Comparison of ENCODE assay signal across 8 cellular contexts in the genomic region with DNA sequence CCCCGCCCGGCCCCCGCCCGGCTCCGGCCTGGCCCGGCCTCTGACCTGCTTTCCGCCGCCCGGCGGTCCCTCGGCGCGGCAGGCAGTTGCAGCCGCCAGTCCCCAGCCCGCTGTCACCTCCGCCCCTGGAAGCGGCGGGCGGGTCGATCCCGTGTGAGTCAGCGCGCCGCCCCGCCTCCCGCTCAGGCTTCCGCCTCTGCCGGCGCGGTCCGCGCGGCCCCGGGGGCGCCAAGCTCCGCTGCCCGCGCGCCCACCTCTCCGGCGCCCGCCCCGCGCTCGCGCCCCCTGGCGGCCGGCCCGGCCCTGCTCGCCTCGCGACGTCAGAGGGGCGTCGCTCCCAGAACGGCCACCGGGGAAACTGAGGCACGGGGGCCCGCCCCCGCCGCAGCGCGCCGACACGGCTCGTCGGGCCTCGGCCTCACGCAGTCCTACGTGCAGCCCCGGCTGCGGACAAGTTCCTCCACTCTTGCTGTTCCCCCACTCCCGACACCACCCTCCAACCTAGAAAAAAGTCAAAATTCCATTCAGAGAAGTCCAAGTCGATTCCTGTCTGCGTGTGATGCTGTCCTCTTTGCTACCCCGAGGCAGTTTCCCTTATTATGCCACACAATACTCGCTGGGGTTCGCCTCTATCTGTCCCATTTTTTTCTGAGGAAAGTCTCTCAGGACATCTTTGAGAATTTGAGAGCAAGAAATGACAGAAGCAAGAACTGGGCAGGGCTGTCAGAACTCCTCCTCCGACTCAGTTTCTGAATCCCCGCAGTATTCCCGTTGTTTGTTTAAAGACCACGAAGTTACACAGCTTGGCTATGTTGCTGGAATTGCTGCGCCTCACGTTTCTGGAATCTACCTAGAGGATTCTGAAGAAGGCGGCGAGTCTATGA. TPM values are rescaled to one million over a fixed set of nuclear protein-coding genes. Genes with fewer than 3 reads are reported as not detected.
DNase-seq lines count a peak whose midpoint lies in the region; ATAC-seq and TF ChIP-seq lines count a peak whose summit lies in the region.

A gene with protein sequence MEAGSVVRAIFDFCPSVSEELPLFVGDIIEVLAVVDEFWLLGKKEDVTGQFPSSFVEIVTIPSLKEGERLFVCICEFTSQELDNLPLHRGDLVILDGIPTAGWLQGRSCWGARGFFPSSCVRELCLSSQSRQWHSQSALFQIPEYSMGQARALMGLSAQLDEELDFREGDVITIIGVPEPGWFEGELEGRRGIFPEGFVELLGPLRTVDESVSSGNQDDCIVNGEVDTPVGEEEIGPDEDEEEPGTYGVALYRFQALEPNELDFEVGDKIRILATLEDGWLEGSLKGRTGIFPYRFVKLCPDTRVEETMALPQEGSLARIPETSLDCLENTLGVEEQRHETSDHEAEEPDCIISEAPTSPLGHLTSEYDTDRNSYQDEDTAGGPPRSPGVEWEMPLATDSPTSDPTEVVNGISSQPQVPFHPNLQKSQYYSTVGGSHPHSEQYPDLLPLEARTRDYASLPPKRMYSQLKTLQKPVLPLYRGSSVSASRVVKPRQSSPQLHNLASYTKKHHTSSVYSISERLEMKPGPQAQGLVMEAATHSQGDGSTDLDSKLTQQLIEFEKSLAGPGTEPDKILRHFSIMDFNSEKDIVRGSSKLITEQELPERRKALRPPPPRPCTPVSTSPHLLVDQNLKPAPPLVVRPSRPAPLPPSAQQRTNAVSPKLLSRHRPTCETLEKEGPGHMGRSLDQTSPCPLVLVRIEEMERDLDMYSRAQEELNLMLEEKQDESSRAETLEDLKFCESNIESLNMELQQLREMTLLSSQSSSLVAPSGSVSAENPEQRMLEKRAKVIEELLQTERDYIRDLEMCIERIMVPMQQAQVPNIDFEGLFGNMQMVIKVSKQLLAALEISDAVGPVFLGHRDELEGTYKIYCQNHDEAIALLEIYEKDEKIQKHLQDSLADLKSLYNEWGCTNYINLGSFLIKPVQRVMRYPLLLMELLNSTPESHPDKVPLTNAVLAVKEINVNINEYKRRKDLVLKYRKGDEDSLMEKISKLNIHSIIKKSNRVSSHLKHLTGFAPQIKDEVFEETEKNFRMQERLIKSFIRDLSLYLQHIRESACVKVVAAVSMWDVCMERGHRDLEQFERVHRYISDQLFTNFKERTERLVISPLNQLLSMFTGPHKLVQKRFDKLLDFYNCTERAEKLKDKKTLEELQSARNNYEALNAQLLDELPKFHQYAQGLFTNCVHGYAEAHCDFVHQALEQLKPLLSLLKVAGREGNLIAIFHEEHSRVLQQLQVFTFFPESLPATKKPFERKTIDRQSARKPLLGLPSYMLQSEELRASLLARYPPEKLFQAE (N-terminal part only) (minus strand): TSS at position 155 of the 884 bp plus-strand sequence. CDS start 37,823 bp downstream, outside the sequence.

- H3K27ac ChIP-seq in RWPE1: peak within 1 kb of the TSS; percentile 89
- H3K27ac ChIP-seq in neural cell (ENCODE audit: low read length): peak within 1 kb of the TSS; percentile 31

- POLR2A ChIA-PET in RWPE1 (lab: Yijun Ruan, JAX; ENCODE audit: low non-redundant PET): no interaction called here

- H3K9me3 ChIP-seq in neural cell (ENCODE audit: low read length): no peaks in the 10 kb centered on the region

- TF ChIP-seq EP300 in neural cell (conservative IDR thresholded peaks at IDR 0.05; ENCODE audit: poor library complexity, severe bottlenecking): no peak

- H3K36me3 ChIP-seq in neural cell (ENCODE audit: insufficient read depth, low read length): no peaks in the 10 kb centered on the region

- H3K9me3 Mint-ChIP-seq in stimulated activated naive CD8-positive, alpha-beta T cell treated with anti-CD3 and anti-CD28 coated beads, Interleukin-15, amount 100 ng/mL, for 72 hours: no peaks in the 10 kb centered on the region

- H3K27ac Mint-ChIP-seq in stimulated activated naive CD8-positive, alpha-beta T cell treated with anti-CD3 and anti-CD28 coated beads, Interleukin-15, amount 100 ng/mL, for 72 hours: peak within 1 kb of the TSS; percentile 72 to 82

- CTCF ChIA-PET in RWPE1 (lab: Yijun Ruan, JAX): interaction anchor here (0.7 to 2.1 kb wide), 18 partner anchors 8 to 164 kb away, joined by 3 to 14 read pairs (median 4); no protein-coding TSS in a partner anchor

- DNase-seq in DMS 273 treated with DMSO at 0.1 percent for 48 hours (lab: John Stamatoyannopoulos, UW): peak; percentile 21
- peak; percentile 97 for DNase-seq in GM20000 (ENCODE audit: low spot score)
- peak; percentile 82 for DNase-seq in HT1080 (ENCODE audit: low read depth)
- peak; percentile 95 for DNase-seq in RWPE1 (ENCODE audit: low spot score)
- DNase-seq in activated effector memory CD4-positive, alpha-beta T cell treated with anti-CD3 and anti-CD28 coated beads, Interleukin-2, amount 50 U/mL, for 16 hours: peak; percentile 92
- DNase-seq in fibroblast of villous mesenchyme (ENCODE audit: low read depth): peak; percentile 85
- DNase-seq in stimulated activated naive CD8-positive, alpha-beta T cell treated with anti-CD3 and anti-CD28 coated beads, Interleukin-15, amount 100 ng/mL, for 72 hours: peak; percentile 86 to 89

- H3K4me3 ChIP-seq in fibroblast of villous mesenchyme (ENCODE audit: low read depth, low read length) (peak within 1 kb of the TSS; percentile 93), neural cell (ENCODE audit: low read length) (peak within 1 kb of the TSS; percentile 94)

- peak within 1 kb of the TSS; percentile 67 for H3K9ac ChIP-seq in neural cell (ENCODE audit: low read length)

- peaks cover 58% of the 10 kb centered on the region for H3K4me1 Mint-ChIP-seq in stimulated activated naive CD8-positive, alpha-beta T cell treated with anti-CD3 and anti-CD28 coated beads, Interleukin-15, amount 100 ng/mL, for 72 hours

- H3K27me3 Mint-ChIP-seq in stimulated activated naive CD8-positive, alpha-beta T cell treated with anti-CD3 and anti-CD28 coated beads, Interleukin-15, amount 100 ng/mL, for 72 hours: peaks cover 12% of the 10 kb centered on the region

- peak within 1 kb of the TSS; percentile 85 for H2AFZ ChIP-seq in neural cell (ENCODE audit: low read depth, low read length)

- H4K20me1 ChIP-seq in neural cell (ENCODE audit: insufficient read depth): no peaks in the 10 kb centered on the region

- TF ChIP-seq CTCF in GM20000 (IDR thresholded peaks at IDR 0.05; ENCODE audit: extremely low read depth, missing control alignments) (peak; percentile 75), RWPE1 (conservative IDR thresholded peaks at IDR 0.05; ENCODE audit: low read depth) (peak; percentile 88), fibroblast of villous mesenchyme (IDR thresholded peaks at IDR 0.05; ENCODE audit: insufficient read depth, low read depth, low read length) (peak; percentile 41), neural cell (IDR thresholded peaks at IDR 0.05; ENCODE audit: poor library complexity, severe bottlenecking) (peak; percentile 76)

- peak; percentile 96 for ATAC-seq in stimulated activated naive CD8-positive, alpha-beta T cell treated with anti-CD3 and anti-CD28 coated beads, Interleukin-15, amount 100 ng/mL, for 72 hours

- TF ChIP-seq RAD21 in neural cell (conservative IDR thresholded peaks at IDR 0.05): peak; percentile 50

- H3K4me2 ChIP-seq in neural cell (ENCODE audit: low read length): peak within 1 kb of the TSS; percentile 72

- H3K4me3 Mint-ChIP-seq in stimulated activated naive CD8-positive, alpha-beta T cell treated with anti-CD3 and anti-CD28 coated beads, Interleukin-15, amount 100 ng/mL, for 72 hours: peak within 1 kb of the TSS; percentile 90 to 93

- no peaks in the 10 kb centered on the region for H3F3A ChIP-seq in neural cell (ENCODE audit: insufficient read depth, low read length, poor library complexity, severe bottlenecking)

- H3K9me2 ChIP-seq in neural cell (ENCODE audit: insufficient read depth, low read length): no peaks in the 10 kb centered on the region

- H3K79me2 ChIP-seq in neural cell (replicated peaks; ENCODE audit: insufficient read depth, low read length): no peaks in the 10 kb centered on the region

- H3K27me3 ChIP-seq in neural cell (ENCODE audit: insufficient read depth, low read depth, low read length): no peaks in the 10 kb centered on the region

TF ChIP-seq in neural cell, 6 proteins besides CTCF, POLR2A, EP300 and RAD21:
- TF ChIP-seq EZH2 (IDR thresholded peaks at IDR 0.05; ENCODE audit: borderline replicate concordance, insufficient read depth, low read length, poor library complexity, severe bottlenecking) (no peak), MXI1 (conservative IDR thresholded peaks at IDR 0.05; ENCODE audit: poor library complexity, severe bottlenecking) (peak; percentile 8), TAF1 (IDR thresholded peaks at IDR 0.05; ENCODE audit: low read depth) (no peak), POLR2AphosphoS5 (IDR thresholded peaks at IDR 0.05) (peak; percentile 60), SMC3 (conservative IDR thresholded peaks at IDR 0.05; ENCODE audit: poor library complexity) (peak; percentile 67)
- TF ChIP-seq, protein P1, sequence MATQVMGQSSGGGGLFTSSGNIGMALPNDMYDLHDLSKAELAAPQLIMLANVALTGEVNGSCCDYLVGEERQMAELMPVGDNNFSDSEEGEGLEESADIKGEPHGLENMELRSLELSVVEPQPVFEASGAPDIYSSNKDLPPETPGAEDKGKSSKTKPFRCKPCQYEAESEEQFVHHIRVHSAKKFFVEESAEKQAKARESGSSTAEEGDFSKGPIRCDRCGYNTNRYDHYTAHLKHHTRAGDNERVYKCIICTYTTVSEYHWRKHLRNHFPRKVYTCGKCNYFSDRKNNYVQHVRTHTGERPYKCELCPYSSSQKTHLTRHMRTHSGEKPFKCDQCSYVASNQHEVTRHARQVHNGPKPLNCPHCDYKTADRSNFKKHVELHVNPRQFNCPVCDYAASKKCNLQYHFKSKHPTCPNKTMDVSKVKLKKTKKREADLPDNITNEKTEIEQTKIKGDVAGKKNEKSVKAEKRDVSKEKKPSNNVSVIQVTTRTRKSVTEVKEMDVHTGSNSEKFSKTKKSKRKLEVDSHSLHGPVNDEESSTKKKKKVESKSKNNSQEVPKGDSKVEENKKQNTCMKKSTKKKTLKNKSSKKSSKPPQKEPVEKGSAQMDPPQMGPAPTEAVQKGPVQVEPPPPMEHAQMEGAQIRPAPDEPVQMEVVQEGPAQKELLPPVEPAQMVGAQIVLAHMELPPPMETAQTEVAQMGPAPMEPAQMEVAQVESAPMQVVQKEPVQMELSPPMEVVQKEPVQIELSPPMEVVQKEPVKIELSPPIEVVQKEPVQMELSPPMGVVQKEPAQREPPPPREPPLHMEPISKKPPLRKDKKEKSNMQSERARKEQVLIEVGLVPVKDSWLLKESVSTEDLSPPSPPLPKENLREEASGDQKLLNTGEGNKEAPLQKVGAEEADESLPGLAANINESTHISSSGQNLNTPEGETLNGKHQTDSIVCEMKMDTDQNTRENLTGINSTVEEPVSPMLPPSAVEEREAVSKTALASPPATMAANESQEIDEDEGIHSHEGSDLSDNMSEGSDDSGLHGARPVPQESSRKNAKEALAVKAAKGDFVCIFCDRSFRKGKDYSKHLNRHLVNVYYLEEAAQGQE (IDR thresholded peaks at IDR 0.05; ENCODE audit: borderline replicate concordance): no peak

RNA-seq across cellular contexts. Expression of the gene that starts here (rescaled TPM):
- 24.7 and 31.9 TPM in 2 replicates for total RNA-seq in HT1080 (2014; rRNA removed; shearing (Covaris generic))
- 38.7 and 50.8 TPM in 2 replicates for polyA plus RNA-seq in HT1080 (2015; cell fraction: cytosol; rRNA removed)
- polyA plus RNA-seq in HT1080 (2015; cell fraction: nucleus; rRNA removed): 118 and 127 TPM in 2 replicates
- 27.6 and 31.2 TPM in 2 replicates for total RNA-seq in fibroblast of villous mesenchyme
- polyA plus RNA-seq in neural cell: 2.3 and 3.1 TPM in 2 replicates
- 7.9 and 8.3 TPM in 2 replicates for polyA minus RNA-seq in neural cell

Comparison
In these comparisons a context has a peak if more than half of its experiments do, and no peak if none do; other contexts are left out.
1. Peak in every context shown above with its lines: DNase-seq, ATAC-seq, H3K4me3 ChIP-seq and H3K27ac ChIP-seq.
2. DNase-seq: peak in every context shown above with its lines; median percentile 97 in GM20000; 95 in RWPE1; 92 in activated effector memory CD4-positive, alpha-beta T cell treated with anti-CD3 and anti-CD28 coated beads, Interleukin-2, amount 50 U/mL, for 16 hours; 88 in stimulated activated naive CD8-positive, alpha-beta T cell treated with anti-CD3 and anti-CD28 coated beads, Interleukin-15, amount 100 ng/mL, for 72 hours; 85 in fibroblast of villous mesenchyme; 82 in HT1080; 21 in DMS 273 treated with DMSO at 0.1 percent for 48 hours.